In genomic region chr17:32461853-32462617, GRCh38 we compare ENCODE assay signal across 8 cellular contexts. TPM values are rescaled to one million over a fixed set of nuclear protein-coding genes. Genes with fewer than 3 reads are reported as not detected.
DNase-seq lines count a peak whose midpoint lies in the region; ATAC-seq and TF ChIP-seq lines count a peak whose summit lies in the region.

No MANE protein-coding gene starts in this region.

- H3K27me3 Mint-ChIP-seq in mesothelial cell of epicardium (ENCODE audit: low read depth): no peaks in the 10 kb centered on the region

- no peak for TF ChIP-seq EP300 in stomach (IDR thresholded peaks at IDR 0.05)

- H3K36me3 Mint-ChIP-seq in mesothelial cell of epicardium: peaks cover 44% of the 10 kb centered on the region

- no peak overlapping the region for H3K27ac ChIP-seq in stomach

- DNase-seq in SIG-M5 treated with dmso at 0.1 percent for 504 hours (lab: John Stamatoyannopoulos, UW; ENCODE audit: unreplicated experiment) (peak; percentile 59), SIG-M5 (lab: John Stamatoyannopoulos, UW) (no peak), NCI-H446 (lab: John Stamatoyannopoulos, UW) (peak; percentile 16 to 58), ecto neural progenitor cell (ENCODE audit: low spot score) (peak; percentile 58), mesothelial cell of epicardium (ENCODE audit: low spot score in 2 of 2, unreplicated experiment in 2 of 2) (peak in 1 of 2 experiments; percentile 62), stomach (peak; percentile 51), sciatic nerve (ENCODE audit: low spot score) (no peak)
- peak; percentile 81 for DNase-seq in activated CD4-positive, alpha-beta T cell treated with anti-CD3 and anti-CD28 coated beads for 48 hours

- ATAC-seq in sciatic nerve: no peak

- TF ChIP-seq CTCF in mesothelial cell of epicardium (IDR thresholded peaks at IDR 0.05; ENCODE audit: unreplicated experiment): peak; percentile 50
- peak in 3 of 7 experiments; percentile 28 to 40 (median 40) for TF ChIP-seq CTCF in stomach (IDR thresholded peaks at IDR 0.05)

- H3K4me1 ChIP-seq in stomach: no peaks in the 10 kb centered on the region

- no peaks in the 10 kb centered on the region for H3K9me3 ChIP-seq in stomach

- 44 to 69% (median 54%) methylated on average over 1 of the region's 1 CpG for whole genome bisulfite sequencing in stomach, 5 donors

- H3K27ac Mint-ChIP-seq in mesothelial cell of epicardium: peak overlapping the region; percentile 11

- no peaks in the 10 kb centered on the region for H3K27me3 ChIP-seq in stomach

- no peaks in the 10 kb centered on the region for H3K9me3 Mint-ChIP-seq in mesothelial cell of epicardium

- no peak for TF ChIP-seq POLR2A in stomach (IDR thresholded peaks at IDR 0.05)

- no peak overlapping the region for H3K4me3 ChIP-seq in stomach

- intact Hi-C loops in stomach (cut with DNase I; ENCODE audit: low total_unique reads) (no loop called here), sciatic nerve (cut with DNase I) (no loop called here)

- peaks cover 2% of the 10 kb centered on the region for H3K4me1 Mint-ChIP-seq in mesothelial cell of epicardium

- H3K4me3 Mint-ChIP-seq in mesothelial cell of epicardium: no peak overlapping the region

- H3K36me3 ChIP-seq in stomach: peaks cover 65 to 95% (median 94%) of the 10 kb centered on the region in 4 donors

RNA-seq across cellular contexts. Expression of gene PSMD11, which starts 17.7 kb away (rescaled TPM):
- 90.5 to 95.0 TPM (median 94.9 TPM) in 3 replicates for total RNA-seq in mesothelial cell of epicardium
- 100 to 1,000 TPM in 1 of 5 donors, 10 to 100 TPM in 4; 21.0 to 131 (median 36.5) TPM for total RNA-seq in stomach
- 10 to 100 TPM; 29.6 to 30.4 (median 30.1) TPM for polyA plus RNA-seq in stomach
- total RNA-seq in sciatic nerve: 58.8 TPM

RNA-seq across cellular contexts. Expression of gene CDK5R1, which starts 24.8 kb away (rescaled TPM):
- total RNA-seq in mesothelial cell of epicardium: 4.5 to 4.8 TPM (median 4.6 TPM) in 3 replicates
- total RNA-seq in stomach: 1 to 10 TPM in 3 of 5 donors, under 1 TPM in 1, not detected in 1; 0.45 to 2.6 (median 1.9) TPM
- polyA plus RNA-seq in stomach: 1 to 10 TPM in 1 of 3 donors, under 1 TPM in 1, not detected in 1; 0.37 to 1.9 TPM
- total RNA-seq in sciatic nerve: 1.3 TPM

Comparison
In these comparisons a context has a peak if more than half of its experiments do, and no peak if none do; other contexts are left out.
1. DNase-seq: peak in SIG-M5 treated with dmso at 0.1 percent for 504 hours (single experiment), NCI-H446 (2 of 2), activated CD4-positive, alpha-beta T cell treated with anti-CD3 and anti-CD28 coated beads for 48 hours (single experiment), ecto neural progenitor cell (single experiment) and stomach (single experiment); none in SIG-M5 (single experiment) and sciatic nerve (single experiment).